ENCODE assay signal across 8 cellular contexts in the genomic region with DNA sequence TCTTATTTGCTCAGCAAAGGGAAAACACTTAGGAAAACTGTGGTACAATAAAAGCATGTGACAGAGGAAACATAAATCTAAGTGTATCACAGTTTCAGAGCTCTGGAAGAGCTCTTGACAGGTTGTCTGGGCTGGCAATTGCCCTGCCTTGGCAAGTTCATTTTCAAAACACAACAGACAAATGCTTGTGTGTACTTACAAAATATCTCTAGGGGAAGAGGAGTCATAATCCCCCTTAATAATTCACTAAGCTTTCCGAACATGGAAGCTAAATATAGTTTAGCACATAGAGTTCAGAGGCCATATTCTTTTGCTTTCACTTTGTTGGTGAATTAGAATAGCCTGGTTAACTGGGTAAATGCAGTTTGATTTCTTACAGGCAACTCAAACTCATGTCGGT.
DNase-seq lines count a peak whose midpoint lies in the region; ATAC-seq, FAIRE-seq and TF ChIP-seq lines count a peak whose summit lies in the region.

No MANE protein-coding gene starts in this region.

- FAIRE-seq in RCC 7860 (lab: Jason Lieb, UNC) = no peak

- H3K27ac ChIP-seq in coronary artery = no peak overlapping the region

- no peak for TF ChIP-seq CTCF in coronary artery (IDR thresholded peaks at IDR 0.05)

- DNase-seq in coronary artery (ENCODE audit: low spot score) = no peak
- peak; percentile 21 for DNase-seq in retina
- DNase-seq in NCI-H2081 treated with DMSO at 0.1 percent for 48 hours (lab: John Stamatoyannopoulos, UW) = no peak
- no peak for DNase-seq in NCI-H2171 (lab: John Stamatoyannopoulos, UW)
- DNase-seq in RCC 7860 (ENCODE audit: low spot score) = no peak

- H3K4me3 ChIP-seq in coronary artery = peak overlapping the region; percentile 60

- ATAC-seq in GM18907 (IDR thresholded peaks at IDR 0.05; ENCODE audit: unreplicated experiment) (peak; percentile 84), HG03354 (IDR thresholded peaks at IDR 0.05; ENCODE audit: poor library complexity, severe bottlenecking, unreplicated experiment) (peak; percentile 95), GM21515 (IDR thresholded peaks at IDR 0.05; ENCODE audit: unreplicated experiment) (no peak)
